Comparison of ENCODE assay signal across 31 cellular contexts in the genomic region with DNA sequence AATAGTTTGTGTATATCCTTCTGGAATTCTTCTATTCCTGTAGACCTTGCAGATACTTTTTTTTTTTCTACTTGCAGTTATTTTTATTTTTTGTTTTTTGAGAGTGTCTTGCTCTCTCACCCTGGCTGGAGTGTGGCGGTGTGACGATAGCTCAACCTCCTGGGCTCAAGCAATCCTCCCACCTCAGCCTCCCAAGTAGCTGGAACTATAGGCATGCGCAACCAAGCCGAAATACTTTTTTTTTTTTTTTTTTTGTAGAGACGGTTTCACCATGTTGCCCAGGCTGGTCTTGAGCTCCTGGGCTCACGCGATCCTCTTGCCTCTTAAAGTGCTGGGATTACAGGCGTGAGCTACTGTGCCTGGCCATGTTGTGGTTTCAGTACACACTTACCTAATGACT. TPM values are rescaled to one million over a fixed set of nuclear protein-coding genes. Genes with fewer than 3 reads are reported as not detected.
"Had no signal": no experiment of that assay in that cellular context is flagged by ENCODE, and none has a peak within 500 bp of the region (broad histone marks: within the 10 kb centered on the region; RNA-seq: fewer than 3 reads in every experiment).

No MANE protein-coding gene starts in this region.

- H3K36me3 Mint-ChIP-seq: activated CD4-positive, alpha-beta memory T cell treated with anti-CD3 and anti-CD28 coated beads for 36 hours; activated naive CD4-positive, alpha-beta T cell treated with anti-CD3 and anti-CD28 coated beads, Interleukin-2, amount 50 U/mL, for 72 hours had no signal

- H3K27me3 Mint-ChIP-seq: activated CD4-positive, alpha-beta memory T cell treated with anti-CD3 and anti-CD28 coated beads for 36 hours; brain had no signal

- H3K27ac Mint-ChIP-seq: activated CD4-positive, alpha-beta memory T cell treated with anti-CD3 and anti-CD28 coated beads for 36 hours; activated naive CD4-positive, alpha-beta T cell treated with anti-CD3 and anti-CD28 coated beads for 36 hours; activated naive CD4-positive, alpha-beta T cell treated with anti-CD3 and anti-CD28 coated beads, Interleukin-2, amount 50 U/mL, for 72 hours; activated T-helper 1 cell treated with anti-CD3 and anti-CD28 coated beads, Interleukin-12 subunit alpha, Interleukin-12 subunit beta, Interleukin-2, Interleukin-4 antibody, amounts not matched to agents 30 ng/mL and 10 ng/mL and 1 ng/mL, durations not matched to agents 14 hours and 24 hours and 36 hours had no signal

- H3K9ac ChIP-seq: KMS-11 had no signal

- H3K9me3 Mint-ChIP-seq: activated CD4-positive, alpha-beta memory T cell treated with anti-CD3 and anti-CD28 coated beads for 36 hours; activated naive CD4-positive, alpha-beta T cell treated with anti-CD3 and anti-CD28 coated beads for 36 hours; activated naive CD4-positive, alpha-beta T cell treated with anti-CD3 and anti-CD28 coated beads, Interleukin-2, amount 50 U/mL, for 72 hours; activated T-cell treated with anti-CD3 and anti-CD28 coated beads, Interleukin-2, amount 50 U/mL, for 4 hours; activated T-helper 1 cell treated with anti-CD3 and anti-CD28 coated beads, Interleukin-12 subunit alpha, Interleukin-12 subunit beta, Interleukin-2, Interleukin-4 antibody, amounts not matched to agents 30 ng/mL and 10 ng/mL and 1 ng/mL, durations not matched to agents 14 hours and 24 hours and 36 hours; brain had no signal

- H3K4me3 Mint-ChIP-seq: activated CD4-positive, alpha-beta memory T cell treated with anti-CD3 and anti-CD28 coated beads for 36 hours; activated naive CD4-positive, alpha-beta T cell treated with anti-CD3 and anti-CD28 coated beads for 36 hours; activated T-cell treated with anti-CD3 and anti-CD28 coated beads, Interleukin-2, amount 50 U/mL, for 4 hours; activated T-helper 1 cell treated with anti-CD3 and anti-CD28 coated beads, Interleukin-12 subunit alpha, Interleukin-12 subunit beta, Interleukin-2, Interleukin-4 antibody, amounts not matched to agents 30 ng/mL and 10 ng/mL and 1 ng/mL, durations not matched to agents 14 hours and 24 hours and 36 hours; brain had no signal

- FAIRE-seq: bronchial epithelial cell had no signal

- H3K27me3 ChIP-seq: adrenal gland, SJSA1 had no signal

- H3K36me3 ChIP-seq: adrenal gland had no signal

- DNase-seq: activated CD4-positive, alpha-beta memory T cell treated with anti-CD3 and anti-CD28 coated beads for 36 hours; activated CD4-positive, alpha-beta T cell treated with anti-CD3 and anti-CD28 coated beads for 4 hours; activated CD4-positive, alpha-beta T cell treated with anti-CD3 and anti-CD28 coated beads, Interleukin-2, amount 50 U/mL, for 1 hour; activated CD8-positive, alpha-beta memory T cell treated with anti-CD3 and anti-CD28 coated beads, Interleukin-2, amount 50 U/mL, for 4 hours; activated gamma-delta T cell treated with Interleukin-2 at 50 U/mL for 16 hours; activated naive CD4-positive, alpha-beta T cell treated with anti-CD3 and anti-CD28 coated beads for 36 hours; activated T-cell treated with anti-CD3 and anti-CD28 coated beads for 4 hours; activated T-cell treated with anti-CD3 and anti-CD28 coated beads, Interleukin-2, amount 50 U/mL, for 4 hours; adrenal gland; cerebellar nuclear complex; MM.1S; NCI-H1092 treated with DMSO at 0.1 percent for 48 hours; NCI-H1417; NCI-H187 treated with DMSO at 0.1 percent for 48 hours; NCI-H2081; NCI-H345; NCI-H524 treated with DMSO at 0.1 percent for 48 hours; RPMI8226; SHP77 treated with DMSO at 0.1 percent for 48 hours; SW 1271; T-helper 1 cell; T1000 had no signal

- H3K4me3 ChIP-seq: adrenal gland, SJSA1 had no signal

- H3K9me3 ChIP-seq: adrenal gland, SJSA1 had no signal

- H3K4me2 ChIP-seq: KMS-11 had no signal

- H3K27ac ChIP-seq: adrenal gland, KMS-11, SJSA1 had no signal

RNA-seq across cellular contexts. Expression of gene TEX52, which starts 43.8 kb away (rescaled TPM):
- total RNA-seq: activated naive CD4-positive, alpha-beta T cell treated with anti-CD3 and anti-CD28 coated beads for 36 hours; activated T-cell treated with anti-CD3 and anti-CD28 coated beads, Interleukin-2, amount 50 U/mL, for 4 hours; activated T-helper 1 cell treated with anti-CD3 and anti-CD28 coated beads, Interleukin-12 subunit alpha, Interleukin-12 subunit beta, Interleukin-2, Interleukin-4 antibody, amounts not matched to agents 30 ng/mL and 10 ng/mL and 1 ng/mL, durations not matched to agents 14 hours and 24 hours and 36 hours; adrenal gland; bronchial epithelial cell; LHCN-M2; NCI-H460; SJSA1; T-helper 2 cell treated with Interferon-gamma antibody and Interleukin-4, amounts not matched to agents 100 ng/mL and 5 ng/mL, for 36 hours had no signal
